Comparison of ENCODE assay signal across 23 cellular contexts in genomic region chr7:7434379-7434778, GRCh38.
"Had no signal": no experiment of that assay in that cellular context is flagged by ENCODE, and none has a peak within 500 bp of the region (broad histone marks: within the 10 kb centered on the region; RNA-seq: fewer than 3 reads in every experiment).

No MANE protein-coding gene starts in this region.

- ATAC-seq: activated CD8-positive, alpha-beta memory T cell treated with anti-CD3 and anti-CD28 coated beads, Interleukin-2, amount 10 ng/mL, durations not matched to agents 7 days and 5 days; activated T-helper 17 cell treated with anti-CD3 and anti-CD28 coated beads, Interleukin-2, amount 50 U/mL, for 72 hours; effector memory CD8-positive, alpha-beta T cell; foreskin keratinocyte; right cardiac atrium; stimulated activated memory B cell treated with anti-CD40 and anti-IgM and Interleukin-4, amounts not matched to agents 10 μg/mL and 1 μg/mL and 100 μg/mL, for 72 hours had no signal

- H3K27me3 ChIP-seq: esophagus squamous epithelium, foreskin keratinocyte, testis, upper lobe of left lung had no signal

- DNase-seq: activated B cell treated with CpG ODN at 0.5 μM for 24 hours; activated CD4-positive, alpha-beta memory T cell treated with anti-CD3 and anti-CD28 coated beads, Interleukin-2, amount 10 ng/mL, durations not matched to agents 7 days and 5 days; activated CD4-positive, alpha-beta T cell treated with anti-CD3 and anti-CD28 coated beads for 4 hours; activated CD8-positive, alpha-beta memory T cell treated with anti-CD3 and anti-CD28 coated beads, Interleukin-2, amount 10 ng/mL, durations not matched to agents 7 days and 5 days; activated naive CD4-positive, alpha-beta T cell treated with anti-CD3 and anti-CD28 coated beads for 36 hours; activated T-cell treated with anti-CD3 and anti-CD28 coated beads, Interleukin-2, amount 50 U/mL, for 1 hour; caudate nucleus; effector memory CD8-positive, alpha-beta T cell; esophagus squamous epithelium; foreskin keratinocyte; hypothalamus; midbrain; occipital lobe; right cardiac atrium; stimulated activated CD4-positive, alpha-beta T cell treated with anti-CD3 and anti-CD28 coated beads, Interleukin-4, amount 100 ng/mL, for 4 hours; testis; upper lobe of left lung had no signal

- H3K4me2 ChIP-seq: smooth muscle cell had no signal

- H3K27ac ChIP-seq: esophagus squamous epithelium, foreskin keratinocyte, prostate gland, testis, upper lobe of left lung had no signal

- FAIRE-seq: keratinocyte, TTC549 had no signal

- H3K4me1 ChIP-seq: prostate gland, testis, upper lobe of left lung had no signal

- H3K9me3 ChIP-seq: esophagus squamous epithelium, prostate gland, testis, upper lobe of left lung had no signal

- H3K36me3 ChIP-seq: esophagus squamous epithelium, prostate gland, upper lobe of left lung had no signal

- H3K4me3 ChIP-seq: esophagus squamous epithelium, prostate gland, smooth muscle cell, testis, upper lobe of left lung had no signal
